Comparison of ENCODE assay signal across 8 cellular contexts in genomic region chr10:102675887-102676616, GRCh38. TPM values are rescaled to one million over a fixed set of nuclear protein-coding genes. Genes with fewer than 3 reads are reported as not detected.
DNase-seq lines count a peak whose midpoint lies in the region; ATAC-seq, FAIRE-seq and TF ChIP-seq lines count a peak whose summit lies in the region.

No MANE protein-coding gene starts in this region.

- H3K27me3 ChIP-seq in IMR-90 (ENCODE audit: control insufficient read depth, insufficient read depth, low read length) (no peaks in the 10 kb centered on the region), right lobe of liver (no peaks in the 10 kb centered on the region), transverse colon (no peaks in the 10 kb centered on the region)

- H3K56ac ChIP-seq in IMR-90 (ENCODE audit: extremely low read depth, insufficient read depth, low read length): peak overlapping the region; percentile 95

- intact Hi-C loops in IMR-90 (cut with micrococcal nuclease): loop anchor here (1.0 to 2.0 kb wide), 2 partner anchors 29 to 174 kb away; partner anchors contain the start of gene ACTR1A
- intact Hi-C loops in right lobe of liver (cut with DNase I): no loop called here
- intact Hi-C loops in transverse colon (cut with DNase I; ENCODE audit: low total_unique reads): no loop called here

- dilution Hi-C loops in IMR-90 (cut with HindIII; ENCODE audit: low sequenced_read_pairs, unreplicated experiment): no loop called here

- POLR2A ChIA-PET in IMR-90 (lab: Charles Lee; ENCODE audit: unreplicated experiment): interaction anchor here (0.7 to 1.1 kb wide), 3 partner anchors 15 to 90 kb away, joined by 3 to 14 read pairs (median 4); no protein-coding TSS in a partner anchor

- H3K4ac ChIP-seq in IMR-90 (ENCODE audit: low read depth, low read length): peak overlapping the region; percentile 96

- H3K4me1 ChIP-seq in IMR-90 (ENCODE audit: control insufficient read depth, insufficient read depth, low read length): peaks cover 49% of the 10 kb centered on the region
- H3K4me1 ChIP-seq in right lobe of liver: peaks cover 0 to 20% (median 0%) of the 10 kb centered on the region in 4 donors
- peaks cover 21 to 58% (median 30%) of the 10 kb centered on the region in 4 donors for H3K4me1 ChIP-seq in transverse colon

- TF ChIP-seq RAD21 in IMR-90 (IDR thresholded peaks at IDR 0.05; ENCODE audit: low read length): no peak

- TF ChIP-seq POLR2A in IMR-90 (IDR thresholded peaks at IDR 0.05; ENCODE audit: low read depth, low read length) (peak; percentile 38; the same call in 1 of the 2 replicates), right lobe of liver (IDR thresholded peaks at IDR 0.05) (peak; percentile 10), transverse colon (IDR thresholded peaks at IDR 0.05) (no peak), H54 (IDR thresholded peaks at IDR 0.05; ENCODE audit: low read depth, low read length) (no peak)

- peak overlapping the region; percentile 76 for H4K5ac ChIP-seq in IMR-90 (ENCODE audit: low read depth, low read length)

- H3K9ac ChIP-seq in IMR-90 (ENCODE audit: low read depth, low read length): peak overlapping the region; percentile 85

- H3K79me1 ChIP-seq in IMR-90 (ENCODE audit: low read depth in 1 of 2, low read length in 2 of 2): peaks cover 9 to 53% of the 10 kb centered on the region in 2 experiments; a peak in 3 of 4 replicates

- 0% methylated on average over 2 of the region's 13 CpGs; no CpG with 5 or more reads in 1 of the 2 experiments for WGBS in IMR-90 (ENCODE audit: extremely low coverage in 2 of 2, insufficient read length in 1 of 2), 2 experiments
- WGBS in right lobe of liver (ENCODE audit: insufficient coverage, low coverage, low lambda C conversion rate, missing lambda C conversion rate): 39% methylated on average over 13 of the region's 13 CpGs
- WGBS in transverse colon (ENCODE audit: low coverage in 1 of 2), 2 donors: 34 to 49% methylated on average over 13 of the region's 13 CpGs

- H4K20me1 ChIP-seq in IMR-90 (ENCODE audit: insufficient read depth, low read length): no peaks in the 10 kb centered on the region

- H3K9me3 ChIP-seq in IMR-90 (ENCODE audit: control insufficient read depth, insufficient read depth, low read length): no peaks in the 10 kb centered on the region
- H3K9me3 ChIP-seq in right lobe of liver: no peaks in the 10 kb centered on the region
- no peaks in the 10 kb centered on the region for H3K9me3 ChIP-seq in transverse colon

- peak overlapping the region; percentile 83 for H3K18ac ChIP-seq in IMR-90 (ENCODE audit: low read depth, low read length)

- CTCF ChIA-PET in IMR-90 (lab: Yijun Ruan, JAX): interaction anchor here (0.6 to 1.2 kb wide), 7 partner anchors 10 to 494 kb away, joined by 3 to 5 read pairs (median 4); no protein-coding TSS in a partner anchor

- peak overlapping the region; percentile 31 for H3K4me3 ChIP-seq in AG10803 (ENCODE audit: low read length)
- peak overlapping the region; percentile 1; the same call in 1 of the 2 replicates for H3K4me3 ChIP-seq in IMR-90 (ENCODE audit: insufficient read depth, low read depth, low read length)
- H3K4me3 ChIP-seq in astrocyte of the cerebellum (ENCODE audit: low read depth, low read length): no peak overlapping the region
- H3K4me3 ChIP-seq in right lobe of liver: no peak overlapping the region
- H3K4me3 ChIP-seq in transverse colon: no peak overlapping the region

- no peak for FAIRE-seq in H54 (lab: Jason Lieb, UNC)

- H4K8ac ChIP-seq in IMR-90 (ENCODE audit: low read depth in 2 of 2, low read length in 2 of 2): peak overlapping the region; percentile 78 to 93

- TF ChIP-seq CTCF in AG10803 (conservative IDR thresholded peaks at IDR 0.05; ENCODE audit: low read length) (no peak), IMR-90 (conservative IDR thresholded peaks at IDR 0.05; ENCODE audit: low read depth, low read length) (no peak), astrocyte of the cerebellum (IDR thresholded peaks at IDR 0.05; ENCODE audit: low read depth, low read length, missing control alignments) (no peak), right lobe of liver (IDR thresholded peaks at IDR 0.05) (no peak), transverse colon (IDR thresholded peaks at IDR 0.05) (no peak)

- peak overlapping the region; percentile 93 for H2BK20ac ChIP-seq in IMR-90 (ENCODE audit: low read depth, low read length)

- peak overlapping the region; percentile 76 for H3K4me2 ChIP-seq in IMR-90 (ENCODE audit: low read depth, low read length)

- H3K36me3 ChIP-seq in IMR-90 (ENCODE audit: control insufficient read depth, insufficient read depth, low read length) (no peaks in the 10 kb centered on the region), right lobe of liver (no peaks in the 10 kb centered on the region), transverse colon (no peaks in the 10 kb centered on the region)

- peak overlapping the region; percentile 93 for H3K14ac ChIP-seq in IMR-90 (replicated peaks; ENCODE audit: low read depth, low read length)

- peak; percentile 77 for ATAC-seq in IMR-90 (ENCODE audit: low read depth)
- ATAC-seq in right lobe of liver: peak; percentile 16 to 37 (median 29)
- no peak for ATAC-seq in HG02884 (IDR thresholded peaks at IDR 0.05; ENCODE audit: unreplicated experiment)
- ATAC-seq in HG03521 (IDR thresholded peaks at IDR 0.05; ENCODE audit: unreplicated experiment): no peak

- peak overlapping the region; percentile 75 for H2AK9ac ChIP-seq in IMR-90 (replicated peaks; ENCODE audit: low read depth, low read length, poor library complexity)

- H2AFZ ChIP-seq in IMR-90 (replicated peaks; ENCODE audit: low read length, poor library complexity): peak overlapping the region; percentile 73

- H4K91ac ChIP-seq in IMR-90 (ENCODE audit: insufficient read depth, low read depth, low read length): peak overlapping the region; percentile 97

- peak overlapping the region; percentile 72; the same call in 1 of the 2 replicates for H2AK5ac ChIP-seq in IMR-90 (ENCODE audit: low read depth, low read length)

- peak overlapping the region; percentile 97 for H2BK120ac ChIP-seq in IMR-90 (ENCODE audit: low read depth, low read length)

- in situ Hi-C loops in IMR-90 (cut with MboI; ENCODE audit: low sequenced_read_pairs) (no loop called here), astrocyte of the cerebellum (cut with HindIII; ENCODE audit: low sequenced_read_pairs) (loop anchor here (5.0 kb wide), 1 partner anchor 36 kb away; the partner anchor contains the start of genes ARL3 and SFXN2), transverse colon (cut with MboI; ENCODE audit: low pct_ligation_motif_present in 1 of 4, low pct_unique_long_range_greater_than_20kb in 1 of 4, low sequenced_read_pairs in 3 of 4) (no loop called here)

- peaks cover 22% of the 10 kb centered on the region for H3K9me1 ChIP-seq in IMR-90 (ENCODE audit: insufficient read depth, low read length)

- no TSS peak for BruUV-seq in IMR-90 (replicated peaks; lab: Mats Ljungman, UMichigan)

- no peak for TF ChIP-seq EP300 in transverse colon (IDR thresholded peaks at IDR 0.05; ENCODE audit: low read depth)

- DNase-seq in AG10803 (ENCODE audit: low read depth) (peak; percentile 96), IMR-90 (peak; percentile 98), astrocyte of the cerebellum (ENCODE audit: low read depth) (peak; percentile 63), right lobe of liver (no peak), transverse colon (no peak), H54 (ENCODE audit: insufficient read length, low spot score) (no peak)

- peak overlapping the region; percentile 87; the same call in 2 of the 3 replicates for H2BK15ac ChIP-seq in IMR-90 (ENCODE audit: low read depth, low read length)

- peak overlapping the region; percentile 97 for H2BK5ac ChIP-seq in IMR-90 (ENCODE audit: low read depth, low read length, poor library complexity, severe bottlenecking)

- H3K27ac ChIP-seq in IMR-90 (ENCODE audit: insufficient read depth, low read length) (peak overlapping the region; percentile 89), right lobe of liver (peak overlapping the region in 1 of 3 donors; percentile 1), transverse colon (peak overlapping the region; percentile 63 to 75 (median 72))

- H3K23ac ChIP-seq in IMR-90 (ENCODE audit: low read depth, low read length): peak overlapping the region; percentile 93

TF ChIP-seq in IMR-90, 13 proteins besides CTCF, POLR2A, EP300 and RAD21:
- TF ChIP-seq MXI1 (IDR thresholded peaks at IDR 0.05; ENCODE audit: borderline replicate concordance, low read depth, low read length) (peak; percentile 57; the same call in 1 of the 2 replicates), MAZ (IDR thresholded peaks at IDR 0.05; ENCODE audit: borderline replicate concordance, low read depth, low read length) (peak; percentile 31; the same call in 1 of the 2 replicates), NFE2L2 (IDR thresholded peaks at IDR 0.05; ENCODE audit: low read depth, low read length) (peak; percentile 44; the same call in 1 of the 2 replicates), SMC3 (IDR thresholded peaks at IDR 0.05; ENCODE audit: low read depth, low read length) (0 out of 2 replicates have a peak, but pooled peaks have one; percentile 12), MAFK (IDR thresholded peaks at IDR 0.05; ENCODE audit: low read depth, low read length) (peak; percentile 38), RFX5 (IDR thresholded peaks at IDR 0.05; ENCODE audit: low read depth, low read length) (no peak)

RNA-seq across cellular contexts. Expression of gene TRIM8, which starts 31.8 kb away (rescaled TPM):
- 25.5 and 30.0 TPM in 2 replicates for total RNA-seq in IMR-90 (2012; rRNA removed)
- polyA plus RNA-seq in IMR-90 (2012; rRNA removed): 124 and 126 TPM in 2 replicates
- polyA plus RNA-seq in IMR-90 (2012; cell fraction: cytosol; rRNA removed): 102 and 174 TPM in 2 replicates
- 82.9 and 135 TPM in 2 replicates for polyA plus RNA-seq in IMR-90 (2012; cell fraction: nucleus; rRNA removed; ENCODE audit: low replicate concordance)
- total RNA-seq in right lobe of liver: 10 to 100 TPM; 34.7 to 99.8 (median 41.2) TPM
- total RNA-seq in transverse colon: 100 to 1,000 TPM in 1 of 4 donors, 10 to 100 TPM in 3; 59.1 to 108 (median 66.8) TPM

RNA-seq across cellular contexts. Expression of gene ARL3, which starts 38.1 kb away (rescaled TPM):
- total RNA-seq in IMR-90 (2012; rRNA removed) (5.0 and 11.7 TPM in 2 replicates), right lobe of liver (1 to 10 TPM; 1.1 to 3.3 (median 2.3) TPM), transverse colon (1 to 10 TPM; 2.2 to 3.4 (median 2.8) TPM)
- 12.9 and 14.3 TPM in 2 replicates for polyA plus RNA-seq in IMR-90 (2012; rRNA removed)
- 3.5 and 7.4 TPM in 2 replicates for polyA plus RNA-seq in IMR-90 (2012; cell fraction: cytosol; rRNA removed)
- polyA plus RNA-seq in IMR-90 (2012; cell fraction: nucleus; rRNA removed; ENCODE audit: low replicate concordance): 1.1 and 4.1 TPM in 2 replicates

RNA-seq across cellular contexts. Expression of gene SFXN2, which starts 38.4 kb away (rescaled TPM):
- total RNA-seq in IMR-90 (2012; rRNA removed) (4.2 and 11.7 TPM in 2 replicates), right lobe of liver (10 to 100 TPM in 4 of 6 experiments, 1 to 10 TPM in 2; 7.1 to 29.7 (median 16.5) TPM), transverse colon (10 to 100 TPM in 2 of 4 donors, 1 to 10 TPM in 2; 2.1 to 64.9 (median 7.3) TPM)
- polyA plus RNA-seq in IMR-90 (2012; rRNA removed): 6.9 TPM in 2 replicates
- polyA plus RNA-seq in IMR-90 (2012; cell fraction: cytosol; rRNA removed): 4.3 and 7.5 TPM in 2 replicates
- 11.8 and 18.9 TPM in 2 replicates for polyA plus RNA-seq in IMR-90 (2012; cell fraction: nucleus; rRNA removed; ENCODE audit: low replicate concordance)

Comparison
In these comparisons a context has a peak if more than half of its experiments do, and no peak if none do; other contexts are left out.
1. DNase-seq: peak in AG10803 (single experiment), IMR-90 (single experiment) and astrocyte of the cerebellum (single experiment); none in right lobe of liver (0 of 3), transverse colon (single experiment) and H54 (single experiment).
2. H3K4me3 ChIP-seq: peak in AG10803 (single experiment) and IMR-90 (single experiment); none in astrocyte of the cerebellum (single experiment), right lobe of liver (0 of 3) and transverse colon (0 of 4).
3. ATAC-seq: peak in IMR-90 (single experiment) and right lobe of liver (4 of 4); none in HG02884 (single experiment) and HG03521 (single experiment).
4. POLR2A ChIP-seq: peak in IMR-90 (single experiment) and right lobe of liver (single experiment); none in transverse colon (single experiment) and H54 (single experiment).